ENCODE assay signal across 1 cellular context in genomic region chr13:113930711-113931637, GRCh38.
TF ChIP-seq lines count a peak whose summit lies in the region.

No MANE protein-coding gene starts in this region.

TF ChIP-seq in GM12878, 131 proteins besides CTCF, POLR2A, EP300 and RAD21 (continued from another document):
- TF ChIP-seq, protein P1, sequence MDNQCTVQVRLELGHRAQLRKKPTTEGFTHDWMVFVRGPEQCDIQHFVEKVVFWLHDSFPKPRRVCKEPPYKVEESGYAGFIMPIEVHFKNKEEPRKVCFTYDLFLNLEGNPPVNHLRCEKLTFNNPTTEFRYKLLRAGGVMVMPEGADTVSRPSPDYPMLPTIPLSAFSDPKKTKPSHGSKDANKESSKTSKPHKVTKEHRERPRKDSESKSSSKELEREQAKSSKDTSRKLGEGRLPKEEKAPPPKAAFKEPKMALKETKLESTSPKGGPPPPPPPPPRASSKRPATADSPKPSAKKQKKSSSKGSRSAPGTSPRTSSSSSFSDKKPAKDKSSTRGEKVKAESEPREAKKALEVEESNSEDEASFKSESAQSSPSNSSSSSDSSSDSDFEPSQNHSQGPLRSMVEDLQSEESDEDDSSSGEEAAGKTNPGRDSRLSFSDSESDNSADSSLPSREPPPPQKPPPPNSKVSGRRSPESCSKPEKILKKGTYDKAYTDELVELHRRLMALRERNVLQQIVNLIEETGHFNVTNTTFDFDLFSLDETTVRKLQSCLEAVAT (IDR thresholded peaks at IDR 0.05) = 0 out of 2 replicates have a peak, but pooled peaks have one; percentile 55
- TF ChIP-seq NR2C1 (IDR thresholded peaks at IDR 0.05) = no peak
- TF ChIP-seq NR2F1 (conservative IDR thresholded peaks at IDR 0.05) = peak; percentile 37; the same call in 1 of the 2 replicates
- TF ChIP-seq MTA3 (IDR thresholded peaks at IDR 0.05; ENCODE audit: borderline replicate concordance, low read length) = peak; percentile 91; the same call in 1 of the 2 replicates
- 0 out of 2 replicates have a peak, but pooled peaks have one; percentile 50 for TF ChIP-seq JUND (IDR thresholded peaks at IDR 0.05; ENCODE audit: low read depth, low read length)
- TF ChIP-seq SIX5 (IDR thresholded peaks at IDR 0.05; ENCODE audit: low read depth, low read length, severe bottlenecking) = no peak
- no peak for TF ChIP-seq FOS (IDR thresholded peaks at IDR 0.05; ENCODE audit: borderline replicate concordance, extremely low read depth, insufficient read length)
- peak; percentile 96 for TF ChIP-seq CBFB (IDR thresholded peaks at IDR 0.05; ENCODE audit: low read depth)
- TF ChIP-seq ATF2 (IDR thresholded peaks at IDR 0.05; ENCODE audit: low read length) = peak; percentile 78
- peak; percentile 91 for TF ChIP-seq MEF2A (IDR thresholded peaks at IDR 0.05; ENCODE audit: insufficient read depth, low read depth, low read length)
- peak; percentile 93 for TF ChIP-seq EED (IDR thresholded peaks at IDR 0.05; ENCODE audit: low read depth)
- no peak for TF ChIP-seq RCOR1 (conservative IDR thresholded peaks at IDR 0.05; ENCODE audit: low read depth, low read length)
- TF ChIP-seq SKIL (IDR thresholded peaks at IDR 0.05; ENCODE audit: low read depth, poor library complexity, severe bottlenecking) = peak; percentile 96
- TF ChIP-seq FOXM1 (IDR thresholded peaks at IDR 0.05; ENCODE audit: low read depth, low read length) = peak; percentile 73
- TF ChIP-seq, protein P2, sequence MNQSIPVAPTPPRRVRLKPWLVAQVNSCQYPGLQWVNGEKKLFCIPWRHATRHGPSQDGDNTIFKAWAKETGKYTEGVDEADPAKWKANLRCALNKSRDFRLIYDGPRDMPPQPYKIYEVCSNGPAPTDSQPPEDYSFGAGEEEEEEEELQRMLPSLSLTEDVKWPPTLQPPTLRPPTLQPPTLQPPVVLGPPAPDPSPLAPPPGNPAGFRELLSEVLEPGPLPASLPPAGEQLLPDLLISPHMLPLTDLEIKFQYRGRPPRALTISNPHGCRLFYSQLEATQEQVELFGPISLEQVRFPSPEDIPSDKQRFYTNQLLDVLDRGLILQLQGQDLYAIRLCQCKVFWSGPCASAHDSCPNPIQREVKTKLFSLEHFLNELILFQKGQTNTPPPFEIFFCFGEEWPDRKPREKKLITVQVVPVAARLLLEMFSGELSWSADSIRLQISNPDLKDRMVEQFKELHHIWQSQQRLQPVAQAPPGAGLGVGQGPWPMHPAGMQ (IDR thresholded peaks at IDR 0.05; ENCODE audit: borderline replicate concordance) = peak; percentile 72
- TF ChIP-seq CREM (IDR thresholded peaks at IDR 0.05; ENCODE audit: low read depth) = peak; percentile 80
- peak; percentile 66 for TF ChIP-seq IKZF1 (conservative IDR thresholded peaks at IDR 0.05)
- 0 out of 2 replicates have a peak, but pooled peaks have one; percentile 59 for TF ChIP-seq GATAD2B (conservative IDR thresholded peaks at IDR 0.05; ENCODE audit: low read depth)
- no peak for TF ChIP-seq ZBTB4 (CRISPR knock-in tag; IDR thresholded peaks at IDR 0.05)
- TF ChIP-seq, protein P3, sequence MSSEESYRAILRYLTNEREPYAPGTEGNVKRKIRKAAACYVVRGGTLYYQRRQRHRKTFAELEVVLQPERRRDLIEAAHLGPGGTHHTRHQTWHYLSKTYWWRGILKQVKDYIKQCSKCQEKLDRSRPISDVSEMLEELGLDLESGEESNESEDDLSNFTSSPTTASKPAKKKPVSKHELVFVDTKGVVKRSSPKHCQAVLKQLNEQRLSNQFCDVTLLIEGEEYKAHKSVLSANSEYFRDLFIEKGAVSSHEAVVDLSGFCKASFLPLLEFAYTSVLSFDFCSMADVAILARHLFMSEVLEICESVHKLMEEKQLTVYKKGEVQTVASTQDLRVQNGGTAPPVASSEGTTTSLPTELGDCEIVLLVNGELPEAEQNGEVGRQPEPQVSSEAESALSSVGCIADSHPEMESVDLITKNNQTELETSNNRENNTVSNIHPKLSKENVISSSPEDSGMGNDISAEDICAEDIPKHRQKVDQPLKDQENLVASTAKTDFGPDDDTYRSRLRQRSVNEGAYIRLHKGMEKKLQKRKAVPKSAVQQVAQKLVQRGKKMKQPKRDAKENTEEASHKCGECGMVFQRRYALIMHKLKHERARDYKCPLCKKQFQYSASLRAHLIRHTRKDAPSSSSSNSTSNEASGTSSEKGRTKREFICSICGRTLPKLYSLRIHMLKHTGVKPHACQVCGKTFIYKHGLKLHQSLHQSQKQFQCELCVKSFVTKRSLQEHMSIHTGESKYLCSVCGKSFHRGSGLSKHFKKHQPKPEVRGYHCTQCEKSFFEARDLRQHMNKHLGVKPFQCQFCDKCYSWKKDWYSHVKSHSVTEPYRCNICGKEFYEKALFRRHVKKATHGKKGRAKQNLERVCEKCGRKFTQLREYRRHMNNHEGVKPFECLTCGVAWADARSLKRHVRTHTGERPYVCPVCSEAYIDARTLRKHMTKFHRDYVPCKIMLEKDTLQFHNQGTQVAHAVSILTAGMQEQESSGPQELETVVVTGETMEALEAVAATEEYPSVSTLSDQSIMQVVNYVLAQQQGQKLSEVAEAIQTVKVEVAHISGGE (CRISPR knock-in tag; IDR thresholded peaks at IDR 0.05) = no peak
- TF ChIP-seq BCL11A (IDR thresholded peaks at IDR 0.05; ENCODE audit: low read depth, low read length) = peak; percentile 83
- 0 out of 2 replicates have a peak, but pooled peaks have one; percentile 37 for TF ChIP-seq CREB1 (IDR thresholded peaks at IDR 0.05; ENCODE audit: low read depth)
- TF ChIP-seq BCLAF1 (IDR thresholded peaks at IDR 0.05) = no peak
- no peak for TF ChIP-seq E4F1 (IDR thresholded peaks at IDR 0.05; ENCODE audit: borderline replicate concordance, partially characterized antibody)
- TF ChIP-seq SMARCA5 (IDR thresholded peaks at IDR 0.05) = no peak
- TF ChIP-seq RFX5 (IDR thresholded peaks at IDR 0.05; ENCODE audit: low read depth, low read length) = no peak
- TF ChIP-seq EGR1 (IDR thresholded peaks at IDR 0.05; ENCODE audit: borderline replicate concordance in 1 of 2, low read depth in 2 of 2, low read length in 2 of 2) = peak in 1 of 2 experiments; percentile 15; a peak in 1 of 3 replicates
- TF ChIP-seq CBX3 (IDR thresholded peaks at IDR 0.05; ENCODE audit: borderline replicate concordance, low read depth) = no peak
- TF ChIP-seq TCF12 (IDR thresholded peaks at IDR 0.05; ENCODE audit: low read depth, low read length) = peak; percentile 31; the same call in 1 of the 2 replicates
- TF ChIP-seq IRF4 (IDR thresholded peaks at IDR 0.05; ENCODE audit: low read depth, low read length) = 0 out of 2 replicates have a peak, but pooled peaks have one; percentile 54
- peak; percentile 44 for TF ChIP-seq BCL3 (IDR thresholded peaks at IDR 0.05; ENCODE audit: borderline replicate concordance, insufficient read depth, low read depth, low read length, poor library complexity, severe bottlenecking)
